Comparison of ENCODE assay signal across 25 cellular contexts in genomic region chr18:36162981-36163380, GRCh38.
"Had no signal": no experiment of that assay in that cellular context is flagged by ENCODE, and none has a peak within 500 bp of the region (broad histone marks: within the 10 kb centered on the region; RNA-seq: fewer than 3 reads in every experiment).

No MANE protein-coding gene starts in this region.

- FAIRE-seq: colon, kidney, pancreas had no signal

- H3K27ac ChIP-seq: foreskin keratinocyte, left ventricle myocardium inferior, lower lobe of right lung, pancreas, spleen, testis, tibial nerve, upper lobe of right lung had no signal

- H3K4me2 ChIP-seq: hepatocyte had no signal

- H3K27ac Mint-ChIP-seq: dendritic cell treated with granulocyte-macrophage colony-stimulating factor and Interleukin-4, amounts not matched to agents 40 ng/mL and 50 ng/mL, for 4 days; nephron; progenitor cell of endocrine pancreas; stimulated activated naive B cell treated with anti-CD40 and anti-IgM and Interleukin-4, amounts not matched to agents 10 μg/mL and 1 μg/mL and 100 μg/mL, for 72 hours; stimulated activated naive CD8-positive, alpha-beta T cell treated with anti-CD3 and anti-CD28 coated beads, Interleukin-15, amount 100 ng/mL, for 72 hours had no signal

- H3K4me1 Mint-ChIP-seq: nephron; stimulated activated naive CD8-positive, alpha-beta T cell treated with anti-CD3 and anti-CD28 coated beads, Interleukin-15, amount 100 ng/mL, for 72 hours had no signal

- ATAC-seq: foreskin keratinocyte; left cardiac atrium; lower lobe of right lung; pancreas; right lobe of liver; stimulated activated naive B cell treated with anti-CD40 and anti-IgM and Interleukin-4, amounts not matched to agents 10 μg/mL and 1 μg/mL and 100 μg/mL, for 72 hours; stimulated activated naive CD8-positive, alpha-beta T cell treated with anti-CD3 and anti-CD28 coated beads, Interleukin-15, amount 100 ng/mL, for 72 hours; upper lobe of right lung had no signal

- H3K4me1 ChIP-seq: foreskin keratinocyte, left ventricle myocardium inferior, lower lobe of right lung, pancreas, testis, tibial nerve, upper lobe of right lung had no signal

- H3K9me3 ChIP-seq: left ventricle myocardium inferior, lower lobe of right lung, pancreas, right lobe of liver, spleen, testis, tibial nerve, upper lobe of right lung had no signal

- H2AFZ ChIP-seq: hepatocyte had no signal

- H3K27me3 ChIP-seq: foreskin keratinocyte, hepatocyte, pancreas, right lobe of liver, spleen, testis, tibial nerve, upper lobe of right lung had no signal

- H3K4me3 Mint-ChIP-seq: dendritic cell treated with granulocyte-macrophage colony-stimulating factor and Interleukin-4, amounts not matched to agents 40 ng/mL and 50 ng/mL, for 4 days; naive B cell; nephron; stimulated activated naive B cell treated with anti-CD40 and anti-IgM and Interleukin-4, amounts not matched to agents 10 μg/mL and 1 μg/mL and 100 μg/mL, for 72 hours; stimulated activated naive CD8-positive, alpha-beta T cell treated with anti-CD3 and anti-CD28 coated beads, Interleukin-15, amount 100 ng/mL, for 72 hours had no signal

- H3K27me3 Mint-ChIP-seq: dendritic cell treated with granulocyte-macrophage colony-stimulating factor and Interleukin-4, amounts not matched to agents 40 ng/mL and 50 ng/mL, for 4 days; naive B cell; progenitor cell of endocrine pancreas; stimulated activated naive B cell treated with anti-CD40 and anti-IgM and Interleukin-4, amounts not matched to agents 10 μg/mL and 1 μg/mL and 100 μg/mL, for 72 hours; stimulated activated naive CD8-positive, alpha-beta T cell treated with anti-CD3 and anti-CD28 coated beads, Interleukin-15, amount 100 ng/mL, for 72 hours had no signal

- H3K4me3 ChIP-seq: hepatocyte, left ventricle myocardium inferior, lower lobe of right lung, pancreas, right lobe of liver, spleen, testis, tibial nerve, upper lobe of right lung had no signal

- DNase-seq: foreskin keratinocyte; head of caudate nucleus; kidney; left cardiac atrium; left ventricle myocardium inferior; lower lobe of right lung; mesendoderm; naive B cell; occipital lobe; pancreas; right lobe of liver; spleen; stimulated activated CD4-positive, alpha-beta T cell treated with anti-CD3 and anti-CD28 coated beads, Interleukin-15, amount 100 ng/mL, for 24 hours; stimulated activated CD4-positive, alpha-beta T cell treated with anti-CD3 and anti-CD28 coated beads, Interleukin-1b, Interleukin-23, amount 100 ng/mL, for 48 hours; stimulated activated CD4-positive, alpha-beta T cell treated with anti-CD3 and anti-CD28 coated beads, Interleukin-4, amount 100 ng/mL, for 4 hours; stimulated activated naive B cell treated with anti-CD40 and anti-IgM and Interleukin-4, amounts not matched to agents 10 μg/mL and 1 μg/mL and 100 μg/mL, for 72 hours; stimulated activated naive CD8-positive, alpha-beta T cell treated with anti-CD3 and anti-CD28 coated beads, Interleukin-15, amount 100 ng/mL, for 72 hours; testis; upper lobe of right lung had no signal

- H3K9me3 Mint-ChIP-seq: dendritic cell treated with granulocyte-macrophage colony-stimulating factor and Interleukin-4, amounts not matched to agents 40 ng/mL and 50 ng/mL, for 4 days; naive B cell; nephron; stimulated activated naive B cell treated with anti-CD40 and anti-IgM and Interleukin-4, amounts not matched to agents 10 μg/mL and 1 μg/mL and 100 μg/mL, for 72 hours; stimulated activated naive CD8-positive, alpha-beta T cell treated with anti-CD3 and anti-CD28 coated beads, Interleukin-15, amount 100 ng/mL, for 72 hours had no signal
